21 cellular contexts compared by ENCODE assay signal in the genomic region with DNA sequence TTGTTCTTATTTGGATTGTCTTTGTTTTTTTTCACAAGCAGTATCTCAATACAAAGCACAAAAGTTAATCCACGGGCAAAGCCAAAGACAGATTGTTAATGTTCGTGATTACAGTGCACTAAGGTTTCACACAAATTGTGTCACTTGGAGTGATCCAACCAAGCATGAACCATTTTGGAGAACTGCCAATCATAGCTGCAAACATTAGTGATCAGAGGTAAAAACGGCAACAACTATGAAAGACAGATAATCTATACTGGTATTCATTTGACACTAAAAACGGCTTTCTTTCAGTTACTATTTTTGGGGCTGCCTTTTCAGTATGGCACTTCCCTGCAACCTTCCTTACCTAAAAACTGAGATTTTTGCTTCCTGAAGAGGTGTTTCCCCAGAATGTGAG.
A peak's percentile ranks its signal among the peaks of the same experiment; 100 is the strongest.
DNase-seq lines count a peak whose midpoint lies in the region; ATAC-seq lines count a peak whose summit lies in the region.
"Had no signal": no experiment of that assay in that cellular context is flagged by ENCODE, and none has a peak within 500 bp of the region (broad histone marks: within the 10 kb centered on the region; RNA-seq: fewer than 3 reads in every experiment).

No MANE protein-coding gene starts in this region.

- no peaks in the 10 kb centered on the region for H3K27me3 ChIP-seq in SJSA1 (replicated peaks)
- H3K27me3 ChIP-seq: neural progenitor cell, transverse colon had no signal

- no peak overlapping the region for H3K4me3 ChIP-seq in SJSA1
- H3K4me3 ChIP-seq: K562, neural progenitor cell, transverse colon had no signal

- peak; percentile 40 for ATAC-seq in HG03565 (IDR thresholded peaks at IDR 0.05; ENCODE audit: unreplicated experiment)
- ATAC-seq in GM21360 (IDR thresholded peaks at IDR 0.05; ENCODE audit: unreplicated experiment): no peak
- ATAC-seq: activated CD4-positive, CD25-positive, alpha-beta regulatory T cell treated with anti-CD3 and anti-CD28 coated beads, Interleukin-2, amount 50 U/mL, for 24 hours; effector memory CD8-positive, alpha-beta T cell; K562 had no signal

- H3K9me3 ChIP-seq in SJSA1 (replicated peaks): peaks cover 1% of the 10 kb centered on the region; the same call in 1 of the 2 replicates

- H3K36me3 ChIP-seq in SJSA1: no peaks in the 10 kb centered on the region
- H3K36me3 ChIP-seq: neural progenitor cell, transverse colon had no signal

- H3K4me1 ChIP-seq in SJSA1 (replicated peaks): peaks cover 17% of the 10 kb centered on the region
- H3K4me1 ChIP-seq: neural progenitor cell, transverse colon had no signal

- H3K27ac ChIP-seq in SJSA1: peak overlapping the region; percentile 91
- H3K27ac ChIP-seq: 22Rv1, C4-2B, HL-60, neural progenitor cell, transverse colon had no signal

- DNase-seq in DMS 273 (lab: John Stamatoyannopoulos, UW; ENCODE audit: unreplicated experiment) (peak; percentile 5), DMS 273 treated with DMSO at 0.1 percent for 48 hours (lab: John Stamatoyannopoulos, UW) (no peak), SJSA1 (ENCODE audit: low read depth in 1 of 2, low spot score in 2 of 2) (no peak), renal cortical epithelial cell (ENCODE audit: low read depth) (peak; percentile 61), NOMO-1 treated with dmso at 0.1 percent for 144 hours (lab: John Stamatoyannopoulos, UW; ENCODE audit: unreplicated experiment) (no peak)
- no peak for DNase-seq in stimulated activated naive CD4-positive, alpha-beta T cell treated with Interleukin-2 at 50 U/mL for 16 hours (lab: John Stamatoyannopoulos, UW)
- DNase-seq: central memory CD4-positive, alpha-beta T cell; effector memory CD8-positive, alpha-beta T cell; midbrain; retina; stimulated activated CD4-positive, alpha-beta T cell treated with anti-CD3 and anti-CD28 coated beads, Interleukin-15, amount 100 ng/mL, for 24 hours; stimulated activated naive CD4-positive, alpha-beta T cell; transverse colon had no signal

Comparison
In these comparisons a context has a peak if more than half of its experiments do, and no peak if none do; other contexts are left out.
1. DNase-seq: peak in DMS 273 (single experiment) and renal cortical epithelial cell (single experiment); none in DMS 273 treated with DMSO at 0.1 percent for 48 hours (single experiment), SJSA1 (0 of 2), stimulated activated naive CD4-positive, alpha-beta T cell treated with Interleukin-2 at 50 U/mL for 16 hours (single experiment) and NOMO-1 treated with dmso at 0.1 percent for 144 hours (single experiment).